8 cellular contexts compared by ENCODE assay signal in the genomic region with DNA sequence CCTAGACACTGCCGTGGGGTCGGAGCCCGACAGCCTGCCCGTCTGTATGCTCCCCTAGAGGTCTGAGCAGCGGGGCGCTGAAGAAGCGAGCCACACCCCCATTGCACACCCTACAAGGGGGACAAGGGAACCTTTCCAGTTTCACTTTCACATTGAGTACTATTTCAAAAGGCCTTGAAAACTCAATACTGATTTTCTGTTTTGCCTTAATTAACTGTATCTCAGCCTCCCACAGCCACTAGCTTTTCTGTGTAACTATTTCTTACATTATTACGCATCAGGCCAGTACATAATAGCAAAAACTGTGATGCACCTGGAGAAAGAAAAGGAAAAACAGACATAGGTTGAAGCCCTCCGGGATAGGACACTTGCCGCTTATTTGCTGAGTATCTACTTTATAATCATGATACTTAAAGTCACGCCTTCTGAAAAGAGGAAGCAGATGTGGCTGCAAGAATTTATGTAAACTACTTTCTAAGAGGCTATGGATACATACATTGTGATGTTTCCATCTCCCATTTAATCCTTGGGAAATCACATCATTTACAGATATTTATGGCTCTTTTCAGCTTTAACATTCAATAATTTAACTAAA.
A peak's percentile ranks its signal among the peaks of the same experiment; 100 is the strongest.
DNase-seq lines count a peak whose midpoint lies in the region; ATAC-seq and TF ChIP-seq lines count a peak whose summit lies in the region.

No MANE protein-coding gene starts in this region.

- POLR2A ChIA-PET in activated CD4-positive, alpha-beta T cell treated with anti-CD3 and anti-CD28 coated beads, Interleukin-2, amount 10 ng/mL, durations not matched to agents 7 days and 5 days (lab: Charles Lee), result no interaction called here

- H3K36me3 Mint-ChIP-seq in activated CD4-positive, alpha-beta T cell treated with anti-CD3 and anti-CD28 coated beads, Interleukin-2, amount 10 ng/mL, durations not matched to agents 7 days and 5 days (ENCODE audit: low read depth), result no peaks in the 10 kb centered on the region

- no peak overlapping the region for H3K4me3 ChIP-seq in dorsolateral prefrontal cortex

- H3K27ac ChIP-seq in dorsolateral prefrontal cortex (no peak overlapping the region), caudate nucleus (ENCODE audit: low read depth, low read length) (no peak overlapping the region)

- ATAC-seq in GM19351 (IDR thresholded peaks at IDR 0.05; ENCODE audit: unreplicated experiment), result peak; percentile 85
- ATAC-seq in HG03575 (IDR thresholded peaks at IDR 0.05; ENCODE audit: extremely low read depth, insufficient number of reproducible peaks, low FRiP score, unreplicated experiment), result peak; percentile 55

- H3K27me3 ChIP-seq in dorsolateral prefrontal cortex, result no peaks in the 10 kb centered on the region

- intact Hi-C loops in dorsolateral prefrontal cortex (cut with DNase I), result no loop called here

- no peak for TF ChIP-seq CTCF in dorsolateral prefrontal cortex (IDR thresholded peaks at IDR 0.05 in 54 of 56, conservative IDR thresholded peaks at IDR 0.05 in 2 of 56; ENCODE audit: low read depth in 1 of 56, partially characterized antibody in 56 of 56)

- peak overlapping the region; percentile 81 for H3K27ac Mint-ChIP-seq in activated CD4-positive, alpha-beta T cell treated with anti-CD3 and anti-CD28 coated beads, Interleukin-2, amount 10 ng/mL, durations not matched to agents 7 days and 5 days

- H3K9me3 Mint-ChIP-seq in activated CD4-positive, alpha-beta T cell treated with anti-CD3 and anti-CD28 coated beads, Interleukin-2, amount 10 ng/mL, durations not matched to agents 7 days and 5 days, result no peaks in the 10 kb centered on the region

- CTCF ChIA-PET in activated CD4-positive, alpha-beta T cell treated with anti-CD3 and anti-CD28 coated beads, Interleukin-2, amount 10 ng/mL, durations not matched to agents 7 days and 5 days (lab: Charles Lee), result no interaction called here

- no peaks in the 10 kb centered on the region for H3K27me3 Mint-ChIP-seq in activated CD4-positive, alpha-beta T cell treated with anti-CD3 and anti-CD28 coated beads, Interleukin-2, amount 10 ng/mL, durations not matched to agents 7 days and 5 days

- peaks cover 8% of the 10 kb centered on the region for H3K4me1 Mint-ChIP-seq in activated CD4-positive, alpha-beta T cell treated with anti-CD3 and anti-CD28 coated beads, Interleukin-2, amount 10 ng/mL, durations not matched to agents 7 days and 5 days

- peak; percentile 34 for DNase-seq in activated CD4-positive, alpha-beta T cell treated with anti-CD3 and anti-CD28 coated beads, Interleukin-2, amount 10 ng/mL, durations not matched to agents 7 days and 5 days
- DNase-seq in stimulated activated CD4-positive, alpha-beta T cell treated with anti-CD3 and anti-CD28 coated beads, Interleukin-1b, Interleukin-23, amount 100 ng/mL, for 48 hours, result peak; percentile 3
- no peak for DNase-seq in dorsolateral prefrontal cortex
- no peak for DNase-seq in caudate nucleus (lab: John Stamatoyannopoulos, UW)
- DNase-seq in globus pallidus (ENCODE audit: low spot score), result no peak
- DNase-seq in DMS114 treated with DMSO at 0.1 percent for 48 hours (lab: John Stamatoyannopoulos, UW; ENCODE audit: unreplicated experiment), result no peak

- peak overlapping the region; percentile 69 for H3K4me3 Mint-ChIP-seq in activated CD4-positive, alpha-beta T cell treated with anti-CD3 and anti-CD28 coated beads, Interleukin-2, amount 10 ng/mL, durations not matched to agents 7 days and 5 days

Comparison
In these comparisons a context has a peak if more than half of its experiments do, and no peak if none do; other contexts are left out.
1. DNase-seq: peak in activated CD4-positive, alpha-beta T cell treated with anti-CD3 and anti-CD28 coated beads, Interleukin-2, amount 10 ng/mL, durations not matched to agents 7 days and 5 days (single experiment) and stimulated activated CD4-positive, alpha-beta T cell treated with anti-CD3 and anti-CD28 coated beads, Interleukin-1b, Interleukin-23, amount 100 ng/mL, for 48 hours (single experiment); none in dorsolateral prefrontal cortex (0 of 10), caudate nucleus (0 of 61), globus pallidus (single experiment) and DMS114 treated with DMSO at 0.1 percent for 48 hours (single experiment).